ENCODE assay signal across 8 cellular contexts in genomic region chrX:103248553-103248952, GRCh38. TPM values are rescaled to one million over a fixed set of nuclear protein-coding genes. Genes with fewer than 3 reads are reported as not detected.
DNase-seq lines count a peak whose midpoint lies in the region; ATAC-seq and TF ChIP-seq lines count a peak whose summit lies in the region.

No MANE protein-coding gene starts in this region.

- peak; percentile 21 for DNase-seq in EH (ENCODE audit: low read depth)
- DNase-seq in HFF-Myc (ENCODE audit: extremely low read depth, low read depth) = no peak
- peak; percentile 11 for DNase-seq in activated CD8-positive, alpha-beta T cell treated with anti-CD3 and anti-CD28 coated beads for 36 hours
- DNase-seq in right lobe of liver = no peak
- DNase-seq in vagina (ENCODE audit: extremely low spot score in 2 of 2) = no peak
- no peak for DNase-seq in activated CD8-positive, alpha-beta memory T cell treated with anti-CD3 and anti-CD28 coated beads, Interleukin-2, amount 50 U/mL, for 4 hours
- DNase-seq in effector CD4-positive, alpha-beta T cell = no peak

- peaks cover 4% of the 10 kb centered on the region for H3K36me3 Mint-ChIP-seq in activated CD8-positive, alpha-beta T cell treated with anti-CD3 and anti-CD28 coated beads for 36 hours (ENCODE audit: low read depth)

- H3K27ac Mint-ChIP-seq in activated CD8-positive, alpha-beta T cell treated with anti-CD3 and anti-CD28 coated beads for 36 hours = no peak overlapping the region

- no peaks in the 10 kb centered on the region for H3K27me3 Mint-ChIP-seq in activated CD8-positive, alpha-beta T cell treated with anti-CD3 and anti-CD28 coated beads for 36 hours

- no peaks in the 10 kb centered on the region for H3K27me3 ChIP-seq in right lobe of liver
- H3K27me3 ChIP-seq in vagina = no peaks in the 10 kb centered on the region

- H3K36me3 ChIP-seq in right lobe of liver (no peaks in the 10 kb centered on the region), vagina (no peaks in the 10 kb centered on the region)

- intact Hi-C loops in activated CD8-positive, alpha-beta T cell treated with anti-CD3 and anti-CD28 coated beads for 36 hours (cut with micrococcal nuclease) = loop anchor here (5.0 kb wide), 1 partner anchor 36 kb away; no protein-coding TSS in a partner anchor
- intact Hi-C loops in right lobe of liver (cut with DNase I) (no loop called here), vagina (cut with DNase I) (no loop called here)

- no peak for TF ChIP-seq POLR2A in right lobe of liver (IDR thresholded peaks at IDR 0.05)
- TF ChIP-seq POLR2A in vagina (IDR thresholded peaks at IDR 0.05) = no peak

- H3K4me1 ChIP-seq in right lobe of liver (no peaks in the 10 kb centered on the region), vagina (peaks cover 4% of the 10 kb centered on the region)

- H3K9me3 Mint-ChIP-seq in activated CD8-positive, alpha-beta T cell treated with anti-CD3 and anti-CD28 coated beads for 36 hours = no peaks in the 10 kb centered on the region

- no peak for ATAC-seq in activated CD8-positive, alpha-beta T cell treated with anti-CD3 and anti-CD28 coated beads for 36 hours
- peak in 1 of 4 donors; percentile 28 for ATAC-seq in right lobe of liver
- no peak for ATAC-seq in GM19328 (IDR thresholded peaks at IDR 0.05; ENCODE audit: unreplicated experiment)

- H3K27ac ChIP-seq in right lobe of liver (no peak overlapping the region), vagina (no peak overlapping the region)

- H3K4me3 ChIP-seq in HFF-Myc (replicated peaks; ENCODE audit: low read depth, low read length) = no peak overlapping the region
- no peak overlapping the region for H3K4me3 ChIP-seq in right lobe of liver
- no peak overlapping the region for H3K4me3 ChIP-seq in vagina

- no peaks in the 10 kb centered on the region for H3K9me3 ChIP-seq in right lobe of liver
- no peaks in the 10 kb centered on the region for H3K9me3 ChIP-seq in vagina

- POLR2A ChIA-PET in activated CD8-positive, alpha-beta T cell treated with anti-CD3 and anti-CD28 coated beads for 36 hours (lab: Charles Lee) = no interaction called here

- CTCF ChIA-PET in activated CD8-positive, alpha-beta T cell treated with anti-CD3 and anti-CD28 coated beads for 36 hours (lab: Charles Lee) = interaction anchor here (1.0 to 1.4 kb wide), 5 partner anchors 12 to 314 kb away, joined by 3 to 6 read pairs (median 4); no protein-coding TSS in a partner anchor

- TF ChIP-seq CTCF in HFF-Myc (IDR thresholded peaks at IDR 0.05; ENCODE audit: low read depth, low read length, missing control alignments) (peak; percentile 20), right lobe of liver (IDR thresholded peaks at IDR 0.05) (peak; percentile 14 to 42 (median 36)), vagina (IDR thresholded peaks at IDR 0.05) (peak in 1 of 3 experiments; percentile 17)
- TF ChIP-seq CTCF in activated CD8-positive, alpha-beta T cell treated with anti-CD3 and anti-CD28 coated beads for 36 hours (IDR thresholded peaks at IDR 0.05) = peak; percentile 20

- no peak overlapping the region for H3K4me3 Mint-ChIP-seq in activated CD8-positive, alpha-beta T cell treated with anti-CD3 and anti-CD28 coated beads for 36 hours

- H3K4me1 Mint-ChIP-seq in activated CD8-positive, alpha-beta T cell treated with anti-CD3 and anti-CD28 coated beads for 36 hours (ENCODE audit: low read depth) = peaks cover 4% of the 10 kb centered on the region

RNA-seq across cellular contexts. Expression of gene TCEAL8, which starts 6.4 kb away (rescaled TPM):
- total RNA-seq in activated CD8-positive, alpha-beta T cell treated with anti-CD3 and anti-CD28 coated beads for 36 hours = 10 to 100 TPM; 30.8 to 31.0 TPM
- total RNA-seq in right lobe of liver (10 to 100 TPM; 11.2 to 21.0 (median 16.6) TPM), vagina (40.3 TPM)

RNA-seq across cellular contexts. Expression of gene TCEAL5, which starts 28.0 kb away (rescaled TPM):
- not detected for total RNA-seq in activated CD8-positive, alpha-beta T cell treated with anti-CD3 and anti-CD28 coated beads for 36 hours
- total RNA-seq in right lobe of liver = not detected
- total RNA-seq in vagina = 0.98 TPM

RNA-seq across cellular contexts. Expression of gene BEX4, which starts 33.6 kb away (rescaled TPM):
- 10 to 100 TPM in 1 of 2 experiments, 1 to 10 TPM in 1; 9.7 to 13.1 TPM for total RNA-seq in activated CD8-positive, alpha-beta T cell treated with anti-CD3 and anti-CD28 coated beads for 36 hours
- total RNA-seq in right lobe of liver (1 to 10 TPM; 2.2 to 6.1 (median 2.9) TPM), vagina (32.7 TPM)

Comparison
In these comparisons a context has a peak if more than half of its experiments do, and no peak if none do; other contexts are left out.
1. DNase-seq: peak in EH (single experiment) and activated CD8-positive, alpha-beta T cell treated with anti-CD3 and anti-CD28 coated beads for 36 hours (single experiment); none in HFF-Myc (single experiment), right lobe of liver (0 of 3), vagina (0 of 2), activated CD8-positive, alpha-beta memory T cell treated with anti-CD3 and anti-CD28 coated beads, Interleukin-2, amount 50 U/mL, for 4 hours (single experiment) and effector CD4-positive, alpha-beta T cell (single experiment).